In the genomic region with DNA sequence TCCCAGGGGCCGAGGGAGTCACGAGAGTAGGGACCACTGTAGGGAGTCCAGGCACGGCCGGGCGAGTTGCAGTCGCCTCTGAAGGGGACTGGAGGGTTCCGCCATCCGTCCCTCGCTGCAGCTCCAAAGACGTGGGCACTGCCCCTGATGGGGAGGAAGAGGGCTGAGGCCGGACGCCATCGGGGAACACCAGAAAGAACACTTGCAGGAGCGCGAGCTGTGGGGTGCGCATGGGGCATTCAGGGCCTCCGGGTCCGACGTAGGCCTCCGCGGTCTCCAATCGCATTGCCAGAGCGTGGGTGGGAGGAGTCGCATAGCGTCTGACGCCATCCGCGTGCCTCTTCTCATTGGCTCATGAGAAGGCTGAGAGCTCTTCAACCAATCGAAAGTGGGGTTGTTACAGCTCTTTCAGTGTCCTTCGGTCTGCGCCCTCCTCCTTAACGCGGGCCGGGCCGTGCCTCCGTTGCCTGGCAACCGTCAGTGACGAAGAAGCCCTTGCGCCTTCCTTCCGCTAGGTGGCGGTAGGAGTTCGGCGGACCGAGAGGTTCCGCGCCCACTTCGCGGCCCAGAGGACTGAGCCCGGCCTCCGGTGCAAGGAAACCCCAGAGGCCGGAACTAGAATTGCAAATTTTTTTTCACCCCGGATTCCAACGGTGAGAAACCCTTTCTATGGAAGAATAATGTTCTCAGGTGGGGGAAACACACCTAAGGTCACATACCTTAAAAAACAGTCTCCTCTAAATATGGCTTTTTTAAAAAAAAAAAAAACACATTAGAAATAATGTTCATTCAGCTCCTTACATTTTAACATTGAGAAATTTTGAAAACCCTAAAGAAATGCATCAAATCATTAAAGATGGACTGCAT, we compare ENCODE assay signal across 8 cellular contexts. TPM values are rescaled to one million over a fixed set of nuclear protein-coding genes. Genes with fewer than 3 reads are reported as not detected.
A peak's percentile ranks its signal among the peaks of the same experiment; 100 is the strongest.
DNase-seq lines count a peak whose midpoint lies in the region; ATAC-seq lines count a peak whose summit lies in the region.

A gene with protein sequence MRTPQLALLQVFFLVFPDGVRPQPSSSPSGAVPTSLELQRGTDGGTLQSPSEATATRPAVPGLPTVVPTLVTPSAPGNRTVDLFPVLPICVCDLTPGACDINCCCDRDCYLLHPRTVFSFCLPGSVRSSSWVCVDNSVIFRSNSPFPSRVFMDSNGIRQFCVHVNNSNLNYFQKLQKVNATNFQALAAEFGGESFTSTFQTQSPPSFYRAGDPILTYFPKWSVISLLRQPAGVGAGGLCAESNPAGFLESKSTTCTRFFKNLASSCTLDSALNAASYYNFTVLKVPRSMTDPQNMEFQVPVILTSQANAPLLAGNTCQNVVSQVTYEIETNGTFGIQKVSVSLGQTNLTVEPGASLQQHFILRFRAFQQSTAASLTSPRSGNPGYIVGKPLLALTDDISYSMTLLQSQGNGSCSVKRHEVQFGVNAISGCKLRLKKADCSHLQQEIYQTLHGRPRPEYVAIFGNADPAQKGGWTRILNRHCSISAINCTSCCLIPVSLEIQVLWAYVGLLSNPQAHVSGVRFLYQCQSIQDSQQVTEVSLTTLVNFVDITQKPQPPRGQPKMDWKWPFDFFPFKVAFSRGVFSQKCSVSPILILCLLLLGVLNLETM (minus strand): TSS at position 260 of the 867 bp plus-strand sequence. CDS start 28 bp downstream, at position 232.

- H3K4me1 ChIP-seq in effector memory CD4-positive, alpha-beta T cell (ENCODE audit: control insufficient read depth, insufficient read depth, low read length, poor library complexity, severe bottlenecking), result peaks cover 7% of the 10 kb centered on the region

- H3K27me3 ChIP-seq in effector memory CD4-positive, alpha-beta T cell (replicated peaks; ENCODE audit: control insufficient read depth, insufficient read depth, low read length, poor library complexity, severe bottlenecking), result no peaks in the 10 kb centered on the region

- POLR2A ChIA-PET in activated CD8-positive, alpha-beta memory T cell treated with anti-CD3 and anti-CD28 coated beads for 36 hours (lab: Charles Lee), result interaction anchor here (0.8 to 2.0 kb wide), 6 partner anchors 37 to 214 kb away, joined by 3 to 11 read pairs (median 4); a partner anchor contains a TSS

- CTCF ChIA-PET in activated CD8-positive, alpha-beta memory T cell treated with anti-CD3 and anti-CD28 coated beads for 36 hours (lab: Charles Lee), result interaction anchor here (0.7 to 3.9 kb wide), 33 partner anchors 9 to 437 kb away, joined by 3 to 93 read pairs (median 4); a partner anchor contains a TSS

- DNase-seq in COLO668 (lab: John Stamatoyannopoulos, UW; ENCODE audit: unreplicated experiment) (peak; percentile 94), HS-5 (ENCODE audit: low read depth) (peak; percentile 98), medulla oblongata (ENCODE audit: extremely low spot score) (peak; percentile 100)
- DNase-seq in NK-92 treated with Interleukin-12 subunit alpha and Interleukin-12 subunit beta, amount 100 ng/mL, for 24 hours (lab: John Stamatoyannopoulos, UW), result peak; percentile 91
- peak; percentile 95 to 96 (median 95) for DNase-seq in effector memory CD4-positive, alpha-beta T cell
- peak; percentile 92 for DNase-seq in stimulated activated CD8-positive, alpha-beta memory T cell treated with anti-CD3 and anti-CD28 coated beads, Interleukin-12 subunit alpha, Interleukin-12 subunit beta, amount 100 ng/mL, for 24 hours (ENCODE audit: extremely low read depth)

- no peaks in the 10 kb centered on the region for H3K9me3 ChIP-seq in effector memory CD4-positive, alpha-beta T cell (ENCODE audit: control insufficient read depth, low read length)

- ATAC-seq in GM19467 (IDR thresholded peaks at IDR 0.05; ENCODE audit: unreplicated experiment), result peak; percentile 97

- H3K4me3 ChIP-seq in effector memory CD4-positive, alpha-beta T cell (ENCODE audit: insufficient read depth, low read depth, low read length, poor library complexity, severe bottlenecking), result peak within 1 kb of the TSS; percentile 79

- peak within 1 kb of the TSS; percentile 86 for H3K27ac ChIP-seq in effector memory CD4-positive, alpha-beta T cell (ENCODE audit: insufficient read depth, low read length, poor library complexity, severe bottlenecking)

- peaks cover 19% of the 10 kb centered on the region for H3K36me3 ChIP-seq in effector memory CD4-positive, alpha-beta T cell (ENCODE audit: control insufficient read depth, insufficient read depth, low read length)

RNA-seq across cellular contexts. Expression of the gene that starts here (rescaled TPM):
- total RNA-seq in activated CD8-positive, alpha-beta memory T cell treated with anti-CD3 and anti-CD28 coated beads for 36 hours, result 10 to 100 TPM; 31.5 to 32.3 TPM

Comparison
In these comparisons a context has a peak if more than half of its experiments do, and no peak if none do; other contexts are left out.
1. Peak in every context shown above with its lines: DNase-seq, ATAC-seq, H3K4me3 ChIP-seq and H3K27ac ChIP-seq.